In genomic region chr17:75289832-75290337, GRCh38 we compare ENCODE assay signal across 8 cellular contexts. TPM values are rescaled to one million over a fixed set of nuclear protein-coding genes. Genes with fewer than 3 reads are reported as not detected.
DNase-seq lines count a peak whose midpoint lies in the region; ATAC-seq and TF ChIP-seq lines count a peak whose summit lies in the region.

No MANE protein-coding gene starts in this region.

- no TSS peak for BruUV-seq in Panc1 (replicated peaks; lab: Mats Ljungman, UMichigan)

- in situ Hi-C loops in Panc1 (cut with HindIII; ENCODE audit: low pct_unique_long_range_greater_than_20kb, low sequenced_read_pairs): no loop called here

- peak; percentile 21 for ATAC-seq in HG02840 (IDR thresholded peaks at IDR 0.05; ENCODE audit: low FRiP score, unreplicated experiment)
- ATAC-seq in Panc1: peak; percentile 5; the same call in 1 of the 2 replicates
- no peak for ATAC-seq in GM19328 (IDR thresholded peaks at IDR 0.05; ENCODE audit: unreplicated experiment)

- CTCF ChIA-PET in GM10248 (lab: Yijun Ruan, JAX) (interaction anchor here (0.9 to 13.0 kb wide), 28 partner anchors 8 to 229 kb away, joined by 3 to 108 read pairs (median 5); partner anchors contain the start of genes GRB2 and MIF4GD), Panc1 (lab: Charles Lee) (interaction anchor here (0.6 to 2.4 kb wide), 3 partner anchors 16 to 50 kb away, joined by 3 to 11 read pairs (median 11); partner anchors contain the start of gene MIF4GD)

- peak overlapping the region; percentile 90 for H3K27ac ChIP-seq in Panc1 (ENCODE audit: low read length)
- H3K27ac ChIP-seq in cardiac muscle cell: no peak overlapping the region
- H3K27ac ChIP-seq in rectal smooth muscle tissue (ENCODE audit: low read depth, low read length): peak overlapping the region; percentile 94

- intact Hi-C loops in Panc1 (cut with micrococcal nuclease; ENCODE audit: unreplicated experiment): no loop called here

- peaks cover 2% of the 10 kb centered on the region; the same call in 1 of the 2 replicates for H3K36me3 ChIP-seq in Panc1 (ENCODE audit: control insufficient read depth, insufficient read depth, low read length)
- no peaks in the 10 kb centered on the region for H3K36me3 ChIP-seq in cardiac muscle cell
- peaks cover 7% of the 10 kb centered on the region for H3K36me3 ChIP-seq in rectal smooth muscle tissue (ENCODE audit: control insufficient read depth, insufficient read depth, low read length)

- no peaks in the 10 kb centered on the region for H3K27me3 Mint-ChIP-seq in activated naive CD4-positive, alpha-beta T cell treated with anti-CD3 and anti-CD28 coated beads, Interleukin-2, amount 50 U/mL, for 24 hours

- POLR2A ChIA-PET in GM10248 (lab: Yijun Ruan, JAX) (interaction anchor here (0.6 to 1.8 kb wide), 17 partner anchors 9 to 501 kb away, joined by 3 to 27 read pairs (median 4); partner anchors contain the start of genes GGA3, GRB2, MIF4GD and MRPS7), Panc1 (lab: Charles Lee) (interaction anchor here (0.9 to 1.7 kb wide), 2 partner anchors 19 to 90 kb away, joined by 5 to 9 read pairs; partner anchors contain the start of gene MIF4GD)

- H3K4me1 Mint-ChIP-seq in activated naive CD4-positive, alpha-beta T cell treated with anti-CD3 and anti-CD28 coated beads, Interleukin-2, amount 50 U/mL, for 24 hours: peaks cover 11% of the 10 kb centered on the region

- H3K27me3 ChIP-seq in Panc1 (ENCODE audit: control insufficient read depth, insufficient read depth, low read length) (no peaks in the 10 kb centered on the region), cardiac muscle cell (no peaks in the 10 kb centered on the region), rectal smooth muscle tissue (ENCODE audit: control insufficient read depth, insufficient read depth, low read length) (no peaks in the 10 kb centered on the region)

- TF ChIP-seq CTCF in GM10248 (IDR thresholded peaks at IDR 0.05; ENCODE audit: control extremely low read depth, extremely low read depth, low read depth, missing control alignments) (peak; percentile 51), Panc1 (IDR thresholded peaks at IDR 0.05) (no peak; the same call in 1 of the 2 replicates), cardiac muscle cell (IDR thresholded peaks at IDR 0.05; ENCODE audit: low read depth, low read length) (peak; percentile 17)

- DNase-seq in GM10248 (ENCODE audit: extremely low spot score): peak; percentile 42
- DNase-seq in Panc1 (ENCODE audit: low read depth, low spot score): peak; percentile 52
- DNase-seq in cardiac muscle cell (ENCODE audit: low read depth in 1 of 2, low spot score in 1 of 2): peak; percentile 7 to 68
- DNase-seq in NCI-H1105 (lab: John Stamatoyannopoulos, UW): no peak

- H3K9ac ChIP-seq in rectal smooth muscle tissue (ENCODE audit: low read length): peak overlapping the region; percentile 49

- H3K36me3 Mint-ChIP-seq in activated naive CD4-positive, alpha-beta T cell treated with anti-CD3 and anti-CD28 coated beads, Interleukin-2, amount 50 U/mL, for 24 hours: peaks cover 3% of the 10 kb centered on the region

- H3K4me1 ChIP-seq in Panc1 (ENCODE audit: control insufficient read depth, insufficient read depth, low read length) (peaks cover 5% of the 10 kb centered on the region), cardiac muscle cell (ENCODE audit: low read depth) (no peaks in the 10 kb centered on the region), rectal smooth muscle tissue (ENCODE audit: control insufficient read depth, insufficient read depth, low read length) (no peaks in the 10 kb centered on the region)

- H3K4me3 Mint-ChIP-seq in activated naive CD4-positive, alpha-beta T cell treated with anti-CD3 and anti-CD28 coated beads, Interleukin-2, amount 50 U/mL, for 24 hours: peak overlapping the region; percentile 100

- H3K9me3 ChIP-seq in Panc1 (ENCODE audit: control insufficient read depth, insufficient read depth, low read depth, low read length) (no peaks in the 10 kb centered on the region), cardiac muscle cell (ENCODE audit: low read depth) (no peaks in the 10 kb centered on the region)

- peak overlapping the region; percentile 100 for H3K27ac Mint-ChIP-seq in activated naive CD4-positive, alpha-beta T cell treated with anti-CD3 and anti-CD28 coated beads, Interleukin-2, amount 50 U/mL, for 24 hours

- no peaks in the 10 kb centered on the region for H3K9me3 Mint-ChIP-seq in activated naive CD4-positive, alpha-beta T cell treated with anti-CD3 and anti-CD28 coated beads, Interleukin-2, amount 50 U/mL, for 24 hours

- H3K4me3 ChIP-seq in Panc1 (ENCODE audit: low read depth in 2 of 2, low read length in 2 of 2): peak overlapping the region; percentile 77 to 93
- peak overlapping the region; percentile 44 for H3K4me3 ChIP-seq in cardiac muscle cell
- H3K4me3 ChIP-seq in rectal smooth muscle tissue (ENCODE audit: low read length): peak overlapping the region; percentile 92

RNA-seq across cellular contexts. Expression of gene SLC25A19, which starts 0.7 kb away (rescaled TPM):
- total RNA-seq in Panc1 (2021; ENCODE audit: unreplicated experiment) (29.0 TPM), cardiac muscle cell (8.9 and 13.2 TPM in 2 replicates)
- 18.9 TPM for polyA plus RNA-seq in Panc1 (2012; ENCODE audit: insufficient read length)
- 12.2 and 17.7 TPM in 2 replicates for polyA plus RNA-seq in cardiac muscle cell

RNA-seq across cellular contexts. Expression of gene MIF4GD, which starts 18.9 kb away (rescaled TPM):
- total RNA-seq in Panc1 (2021; ENCODE audit: unreplicated experiment): 34.4 TPM
- polyA plus RNA-seq in Panc1 (2012; ENCODE audit: insufficient read length): 40.5 TPM
- 35.6 and 47.9 TPM in 2 replicates for total RNA-seq in cardiac muscle cell
- 75.4 and 75.8 TPM in 2 replicates for polyA plus RNA-seq in cardiac muscle cell

RNA-seq across cellular contexts. Expression of gene MRPS7, which starts 28.2 kb away (rescaled TPM):
- total RNA-seq in Panc1 (2021; ENCODE audit: unreplicated experiment) (85.0 TPM), cardiac muscle cell (64.8 and 81.6 TPM in 2 replicates)
- polyA plus RNA-seq in Panc1 (2012; ENCODE audit: insufficient read length): 78.8 TPM
- polyA plus RNA-seq in cardiac muscle cell: 179 and 198 TPM in 2 replicates

RNA-seq across cellular contexts. Expression of gene GGA3, which starts 28.5 kb away (rescaled TPM):
- total RNA-seq in Panc1 (2021; ENCODE audit: unreplicated experiment) (61.6 TPM), cardiac muscle cell (33.5 and 35.3 TPM in 2 replicates)
- 52.5 TPM for polyA plus RNA-seq in Panc1 (2012; ENCODE audit: insufficient read length)
- 25.6 and 30.0 TPM in 2 replicates for polyA plus RNA-seq in cardiac muscle cell
